In the genomic region with DNA sequence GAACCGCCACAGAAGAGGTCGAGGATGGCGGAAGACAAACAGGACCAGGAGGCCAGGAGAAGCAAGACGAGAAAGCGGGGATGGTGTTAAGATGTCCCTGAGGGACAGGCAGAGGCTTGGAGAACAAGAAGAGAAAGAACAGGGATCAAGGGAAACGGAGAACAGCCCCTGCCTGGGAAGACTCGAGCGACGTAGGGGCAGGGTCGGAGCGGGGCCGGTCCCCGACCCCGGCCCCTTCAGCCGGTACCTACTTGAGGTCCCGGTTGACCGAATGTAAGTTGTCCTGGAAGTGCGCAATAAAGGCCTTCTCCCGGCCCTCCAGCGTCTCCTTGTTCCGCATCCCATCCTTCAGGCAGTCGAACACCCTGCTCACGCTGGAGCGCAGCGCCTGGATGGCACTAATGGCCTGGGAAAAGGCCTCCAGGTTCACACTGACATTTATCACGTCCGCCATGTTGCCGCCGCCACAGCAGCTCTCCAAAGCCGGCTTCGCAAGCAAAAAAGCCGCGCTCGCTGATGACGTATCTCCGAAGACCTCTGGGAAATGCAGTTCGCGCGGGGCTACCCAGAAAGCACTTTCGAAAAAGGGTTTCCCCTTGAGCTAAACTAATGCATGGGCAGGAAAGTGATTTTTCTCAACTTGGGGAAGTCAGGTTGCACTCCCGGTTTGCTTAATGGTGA, we compare ENCODE assay signal across 8 cellular contexts. TPM values are rescaled to one million over a fixed set of nuclear protein-coding genes. Genes with fewer than 3 reads are reported as not detected.
A peak's percentile ranks its signal among the peaks of the same experiment; 100 is the strongest.
DNase-seq lines count a peak whose midpoint lies in the region; ATAC-seq and TF ChIP-seq lines count a peak whose summit lies in the region.

A gene with protein sequence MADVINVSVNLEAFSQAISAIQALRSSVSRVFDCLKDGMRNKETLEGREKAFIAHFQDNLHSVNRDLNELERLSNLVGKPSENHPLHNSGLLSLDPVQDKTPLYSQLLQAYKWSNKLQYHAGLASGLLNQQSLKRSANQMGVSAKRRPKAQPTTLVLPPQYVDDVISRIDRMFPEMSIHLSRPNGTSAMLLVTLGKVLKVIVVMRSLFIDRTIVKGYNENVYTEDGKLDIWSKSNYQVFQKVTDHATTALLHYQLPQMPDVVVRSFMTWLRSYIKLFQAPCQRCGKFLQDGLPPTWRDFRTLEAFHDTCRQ (minus strand): TSS at position 477 of the 681 bp plus-strand sequence. CDS start 23 bp downstream, at position 454.

- peak within 1 kb of the TSS; percentile 70 for H3K9ac ChIP-seq in mucosa of stomach (ENCODE audit: low read length)

- peak; percentile 79 for ATAC-seq in GM21515 (IDR thresholded peaks at IDR 0.05; ENCODE audit: unreplicated experiment)

- H3K27me3 ChIP-seq in PC-9 (ENCODE audit: insufficient read depth, low read depth) = peaks cover 14% of the 10 kb centered on the region; the same call in 1 of the 2 replicates
- no peaks in the 10 kb centered on the region for H3K27me3 ChIP-seq in esophagus (ENCODE audit: control insufficient read depth in 1 of 2, insufficient read depth in 2 of 2, low read length in 2 of 2)
- no peaks in the 10 kb centered on the region for H3K27me3 ChIP-seq in mucosa of stomach (ENCODE audit: control insufficient read depth, insufficient read depth, low read length)

- TSS peak; percentile 32 for BruUV-seq in Calu3 (replicated peaks; lab: Mats Ljungman, UMichigan)
- TSS peak; percentile 42 for BruUV-seq in PC-9 (replicated peaks; lab: Mats Ljungman, UMichigan)

- H3K79me2 ChIP-seq in PC-9 (ENCODE audit: low read depth) = peaks cover 20% of the 10 kb centered on the region

- H3K4me1 Mint-ChIP-seq in Calu3 (ENCODE audit: low read depth, unreplicated experiment) = peaks cover 17% of the 10 kb centered on the region

- peaks cover 11% of the 10 kb centered on the region; the same call in 1 of the 2 replicates for H3K4me1 ChIP-seq in PC-9 (replicated peaks; ENCODE audit: insufficient read depth)
- H3K4me1 ChIP-seq in esophagus (ENCODE audit: control insufficient read depth in 2 of 2, insufficient read depth in 2 of 2, low read length in 1 of 2) = peaks cover 0 to 3% of the 10 kb centered on the region in 2 donors
- H3K4me1 ChIP-seq in mucosa of stomach (ENCODE audit: control insufficient read depth, insufficient read depth, low read length) = peaks cover 11% of the 10 kb centered on the region

- H3F3A ChIP-seq in PC-9 (ENCODE audit: insufficient read depth, low read depth) = no peaks in the 10 kb centered on the region

- intact Hi-C loops in Calu3 (cut with micrococcal nuclease; ENCODE audit: unreplicated experiment) = no loop called here
- intact Hi-C loops in PC-9 (cut with micrococcal nuclease; ENCODE audit: unreplicated experiment) = loop anchor here (10.0 kb wide), 1 partner anchor 105 kb away; no protein-coding TSS in a partner anchor

- CTCF ChIA-PET in Calu3 (lab: Charles Lee) = interaction anchor here (0.8 to 1.2 kb wide), 2 partner anchors 157 to 349 kb away, joined by 3 to 4 read pairs; no protein-coding TSS in a partner anchor
- CTCF ChIA-PET in PC-9 (lab: Charles Lee) = interaction anchor here (0.6 kb wide), 2 partner anchors 59 to 122 kb away, joined by 3 to 8 read pairs; no protein-coding TSS in a partner anchor

- in situ Hi-C loops in KBM-7 (cut with MboI; ENCODE audit: low pct_unique_long_range_greater_than_20kb, low sequenced_read_pairs) = no loop called here

- peak within 1 kb of the TSS; percentile 91 for H2AFZ ChIP-seq in PC-9

- no peaks in the 10 kb centered on the region for H3K9me2 ChIP-seq in PC-9 (ENCODE audit: insufficient read depth)

- H3K27ac ChIP-seq in PC-9 (no peak within 1 kb of the TSS), esophagus (ENCODE audit: low read depth in 2 of 2, low read length in 1 of 2) (peak within 1 kb of the TSS; percentile 28 to 36)

- H3K27me3 Mint-ChIP-seq in Calu3 (ENCODE audit: unreplicated experiment) = peaks cover 1% of the 10 kb centered on the region

- H3K4me3 Mint-ChIP-seq in Calu3 (ENCODE audit: low read depth, unreplicated experiment) = peak within 1 kb of the TSS; percentile 96

- H3K4me2 ChIP-seq in PC-9 = peak within 1 kb of the TSS; percentile 72

- 0 out of 2 replicates have a peak, but pooled peaks cover 8% of the 10 kb centered on the region for H3K36me3 ChIP-seq in PC-9 (ENCODE audit: low read depth)
- H3K36me3 ChIP-seq in esophagus (ENCODE audit: control insufficient read depth in 2 of 2, insufficient read depth in 2 of 2, low read length in 1 of 2) = peaks cover 0 to 12% of the 10 kb centered on the region in 2 donors
- peaks cover 6% of the 10 kb centered on the region for H3K36me3 ChIP-seq in mucosa of stomach (ENCODE audit: control insufficient read depth, insufficient read depth, low read length)

- peaks cover 15% of the 10 kb centered on the region for H3K36me3 Mint-ChIP-seq in Calu3 (ENCODE audit: insufficient read depth, unreplicated experiment)

- no peaks in the 10 kb centered on the region for H4K20me1 ChIP-seq in PC-9 (ENCODE audit: insufficient read depth)

- peak within 1 kb of the TSS; percentile 82 for H3K4me3 ChIP-seq in PC-9
- peak within 1 kb of the TSS; percentile 76 to 89 for H3K4me3 ChIP-seq in esophagus (ENCODE audit: low read depth in 1 of 2, low read length in 2 of 2)
- peak within 1 kb of the TSS; percentile 70 for H3K4me3 ChIP-seq in mucosa of stomach (ENCODE audit: low read length)

- peak; percentile 77 for DNase-seq in Calu3
- DNase-seq in KBM-7 = peak; percentile 87
- peak; percentile 79 to 80 for DNase-seq in PC-9
- peak; percentile 93 for DNase-seq in activated T-cell treated with anti-CD3 and anti-CD28 coated beads, Interleukin-2, amount 50 U/mL, for 1 hour
- peak; percentile 96 for DNase-seq in stimulated activated CD8-positive, alpha-beta memory T cell treated with anti-CD3 and anti-CD28 coated beads, Interleukin-4, amount 100 ng/mL, for 48 hours

- 5 to 7% methylated on average over 40 to 41 of the region's 41 CpGs for WGBS in esophagus, 2 donors

- H3K27ac Mint-ChIP-seq in Calu3 (ENCODE audit: unreplicated experiment) = peak within 1 kb of the TSS; percentile 90

- no peaks in the 10 kb centered on the region for H3K9me3 Mint-ChIP-seq in Calu3 (ENCODE audit: low read depth, unreplicated experiment)

- H3K9me3 ChIP-seq in PC-9 (ENCODE audit: insufficient read depth, low read depth) = no peaks in the 10 kb centered on the region
- H3K9me3 ChIP-seq in esophagus (ENCODE audit: control insufficient read depth in 2 of 2, insufficient read depth in 1 of 2, low read depth in 1 of 2, low read length in 1 of 2) = peaks cover 0 to under 1% of the 10 kb centered on the region in 2 donors
- no peaks in the 10 kb centered on the region for H3K9me3 ChIP-seq in mucosa of stomach (ENCODE audit: control insufficient read depth, low read length)

- TF ChIP-seq CTCF in Calu3 (IDR thresholded peaks at IDR 0.05; ENCODE audit: unreplicated experiment) = no peak
- TF ChIP-seq CTCF in PC-9 (conservative IDR thresholded peaks at IDR 0.05) = no peak

- POLR2A ChIA-PET in PC-9 (lab: Charles Lee; ENCODE audit: unreplicated experiment) = interaction anchor here (0.6 to 0.7 kb wide), 2 partner anchors 40 to 1728 kb away, joined by 4 to 5 read pairs; no protein-coding TSS in a partner anchor

RNA-seq across cellular contexts. Expression of the gene that starts here (rescaled TPM):
- total RNA-seq in Calu3 (2022) = 17.0 and 19.3 TPM in 2 replicates
- 28.4 and 31.2 TPM in 2 replicates for total RNA-seq in PC-9 (2021)
- 10 to 100 TPM in 1 of 2 donors, 1 to 10 TPM in 1; 6.1 to 19.2 TPM for polyA plus RNA-seq in esophagus
